15 cellular contexts compared by ENCODE assay signal in the genomic region with DNA sequence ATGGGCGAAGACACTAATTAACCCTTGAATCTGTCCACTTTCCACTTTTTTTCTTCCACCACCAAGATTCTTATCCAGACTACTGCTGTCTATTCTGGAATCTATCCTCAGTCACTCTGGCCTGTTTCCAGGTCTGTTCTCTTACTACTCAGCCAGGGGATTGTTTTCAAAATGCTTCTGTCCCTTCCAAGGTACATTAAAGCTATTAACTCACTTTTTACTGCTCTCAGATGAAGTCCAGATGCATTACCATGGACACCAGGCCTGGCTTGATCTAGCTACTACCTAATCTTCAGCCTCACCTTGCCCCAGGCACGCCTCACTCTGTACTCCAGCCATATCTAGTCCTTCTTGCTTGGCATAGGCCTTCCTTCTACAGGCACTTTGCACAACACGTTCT.
DNase-seq lines count a peak whose midpoint lies in the region; ATAC-seq, FAIRE-seq and TF ChIP-seq lines count a peak whose summit lies in the region.
"Had no signal": no experiment of that assay in that cellular context is flagged by ENCODE, and none has a peak within 500 bp of the region (broad histone marks: within the 10 kb centered on the region; RNA-seq: fewer than 3 reads in every experiment).

No MANE protein-coding gene starts in this region.

- BruUV-seq in K562 (replicated peaks; lab: Mats Ljungman, UMichigan), result no TSS peak

- H3K36me3 ChIP-seq in K562 (ENCODE audit: control insufficient read depth, insufficient read depth, low read length) (no peaks in the 10 kb centered on the region; the same call in 2 of the 3 replicates), mesenchymal stem cell (ENCODE audit: control insufficient read depth in 1 of 2, insufficient read depth in 2 of 2, low read depth in 1 of 2, low read length in 2 of 2) (peaks cover 3 to 15% of the 10 kb centered on the region in 2 experiments), uterus (no peaks in the 10 kb centered on the region)

- H3K4me2 ChIP-seq in K562 (ENCODE audit: insufficient read depth, low read length), result no peak overlapping the region
- no peak overlapping the region for H3K4me2 ChIP-seq in mesenchymal stem cell (ENCODE audit: low read length, poor library complexity, severe bottlenecking)
- H3K4me2 ChIP-seq: A549 had no signal

- TF ChIP-seq POLR2A in K562 (conservative IDR thresholded peaks at IDR 0.05), result no peak
- TF ChIP-seq POLR2A in uterus (IDR thresholded peaks at IDR 0.05), result no peak

- TF ChIP-seq RAD21 in K562 (CRISPR knock-in tag; conservative IDR thresholded peaks at IDR 0.05 in 1 of 2, IDR thresholded peaks at IDR 0.05 in 1 of 2), result no peak

- TF ChIP-seq EP300 in K562 (IDR thresholded peaks at IDR 0.05; ENCODE audit: low read length), result no peak

- H3K9me3 ChIP-seq in K562 (replicated peaks; ENCODE audit: control insufficient read depth, insufficient read depth, low read depth, low read length) (no peaks in the 10 kb centered on the region), mesenchymal stem cell (ENCODE audit: control insufficient read depth, low read length) (no peaks in the 10 kb centered on the region), uterus (no peaks in the 10 kb centered on the region)
- H3K9me3 ChIP-seq: A549 had no signal

- H2AK5ac ChIP-seq in mesenchymal stem cell (ENCODE audit: low read length, severe bottlenecking), result peak overlapping the region; percentile 15

- no peak overlapping the region for H2BK12ac ChIP-seq in mesenchymal stem cell (ENCODE audit: low read length in 2 of 2)

- H3K4me1 ChIP-seq in K562 (replicated peaks in 1 of 2; ENCODE audit: control insufficient read depth in 2 of 2, insufficient read depth in 2 of 2, low read length in 2 of 2) (peaks cover 0 to 20% of the 10 kb centered on the region in 2 experiments; a peak in 3 of 5 replicates), mesenchymal stem cell (ENCODE audit: control insufficient read depth, insufficient read depth, low read depth, low read length) (peaks cover 3% of the 10 kb centered on the region), uterus (peaks cover 2 to 7% of the 10 kb centered on the region in 2 donors)

- H2BK120ac ChIP-seq in mesenchymal stem cell (ENCODE audit: low read depth, low read length), result no peak overlapping the region

- no peak overlapping the region for H3K4me3 ChIP-seq in K562
- H3K4me3 ChIP-seq in mesenchymal stem cell (ENCODE audit: insufficient read depth in 1 of 2, low read depth in 1 of 2, low read length in 2 of 2), result no peak overlapping the region
- no peak overlapping the region for H3K4me3 ChIP-seq in uterus
- H3K4me3 ChIP-seq: A549 had no signal

- H4K8ac ChIP-seq in mesenchymal stem cell (ENCODE audit: low read length), result no peak overlapping the region

- H3K79me1 ChIP-seq in mesenchymal stem cell (replicated peaks; ENCODE audit: low read length, poor library complexity, severe bottlenecking), result peaks cover 11% of the 10 kb centered on the region

- H2AFZ ChIP-seq in K562 (ENCODE audit: low read depth, low read length), result no peak overlapping the region
- H2AFZ ChIP-seq in mesenchymal stem cell (ENCODE audit: low read depth, low read length), result no peak overlapping the region

- no peaks in the 10 kb centered on the region for H3K9me1 ChIP-seq in K562 (ENCODE audit: control insufficient read depth, insufficient read depth, low read length)

- no peak overlapping the region for H3K18ac ChIP-seq in mesenchymal stem cell (ENCODE audit: low read depth in 1 of 2, low read length in 2 of 2)

- no peak overlapping the region for H3K23ac ChIP-seq in mesenchymal stem cell (ENCODE audit: low read length in 2 of 2)

- POLR2A ChIA-PET in K562 (lab: Yijun Ruan, JAX), result no interaction called here

- CTCF ChIA-PET in K562 (lab: Yijun Ruan, JAX; ENCODE audit: low intra/inter-chr PET ratio), result no interaction called here

- intact Hi-C loops in K562 (cut with micrococcal nuclease), result no loop called here
- intact Hi-C loops in uterus (cut with DNase I; ENCODE audit: low total_unique reads), result no loop called here

- TF ChIP-seq CTCF in K562 (IDR thresholded peaks at IDR 0.05 in 2 of 3, conservative IDR thresholded peaks at IDR 0.05 in 1 of 3; ENCODE audit: insufficient read depth in 2 of 3, low read depth in 1 of 3, low read length in 3 of 3) (no peak), uterus (IDR thresholded peaks at IDR 0.05) (no peak)

- ATAC-seq in K562, result no peak
- ATAC-seq in HG03378 (IDR thresholded peaks at IDR 0.05; ENCODE audit: unreplicated experiment), result no peak
- ATAC-seq: A549; CD8-positive, alpha-beta T cell; HCT116 had no signal

- H3K79me2 ChIP-seq in K562 (ENCODE audit: control insufficient read depth, insufficient read depth, low read length), result peaks cover 51% of the 10 kb centered on the region

- H3K9ac ChIP-seq in K562 (ENCODE audit: insufficient read depth in 1 of 2, low read depth in 2 of 2, low read length in 2 of 2) (no peak overlapping the region), mesenchymal stem cell (ENCODE audit: low read length) (no peak overlapping the region)

- H3K14ac ChIP-seq in mesenchymal stem cell (ENCODE audit: low read length in 2 of 2), result no peak overlapping the region

- H2BK15ac ChIP-seq in mesenchymal stem cell (ENCODE audit: low read depth, poor library complexity, severe bottlenecking), result no peak overlapping the region

- no peak overlapping the region for H3K4ac ChIP-seq in mesenchymal stem cell (ENCODE audit: low read depth in 1 of 2, low read length in 2 of 2)

- FAIRE-seq in K562 (lab: Jason Lieb, UNC), result no peak
- FAIRE-seq: A549, D721Med had no signal

- WGBS in K562 (ENCODE audit: insufficient coverage, low coverage, missing lambda C conversion rate), result 65% methylated on average over 3 of the region's 3 CpGs
- WGBS in mesenchymal stem cell, result 97% methylated on average over 3 of the region's 3 CpGs

- no peak overlapping the region for H2BK5ac ChIP-seq in mesenchymal stem cell (ENCODE audit: low read depth, low read length, poor library complexity, severe bottlenecking)

- H4K91ac ChIP-seq in mesenchymal stem cell (ENCODE audit: low read length), result no peak overlapping the region

- no peaks in the 10 kb centered on the region for H4K20me1 ChIP-seq in K562 (replicated peaks; ENCODE audit: control insufficient read depth, insufficient read depth, low read length)

- in situ Hi-C loops in G401 (cut with HindIII; ENCODE audit: low sequenced_read_pairs) (no loop called here), K562 (cut with MboI) (no loop called here)

- no peak overlapping the region for H3K27ac ChIP-seq in K562 (ENCODE audit: extremely low read depth, low read depth, low read length)
- no peak overlapping the region for H3K27ac ChIP-seq in mesenchymal stem cell (ENCODE audit: low read length, poor library complexity, severe bottlenecking)
- H3K27ac ChIP-seq in uterus, result peak overlapping the region; percentile 67 to 72
- H3K27ac ChIP-seq: A549 had no signal

- DNase-seq in G401 (ENCODE audit: low spot score) (peak; percentile 54), K562 (ENCODE audit: extremely low read depth in 1 of 4, low spot score in 3 of 4) (no peak), mesenchymal stem cell (no peak), uterus (peak in 1 of 2 donors; percentile 61), NCI-H2227 treated with DMSO at 0.1 percent for 48 hours (lab: John Stamatoyannopoulos, UW) (no peak)
- DNase-seq in stimulated activated naive CD4-positive, alpha-beta T cell (lab: John Stamatoyannopoulos, UW), result no peak
- DNase-seq: CD8-positive, alpha-beta T cell; COR-L47; DMS153; DMS79 treated with DMSO at 0.1 percent for 48 hours; GF-D8 had no signal

- H3K27me3 ChIP-seq in K562 (ENCODE audit: control insufficient read depth in 2 of 2, insufficient read depth in 2 of 2, low read length in 2 of 2) (no peaks in the 10 kb centered on the region), mesenchymal stem cell (ENCODE audit: control insufficient read depth in 1 of 2, insufficient read depth in 1 of 2, low read length in 2 of 2) (no peaks in the 10 kb centered on the region), uterus (no peaks in the 10 kb centered on the region)

TF ChIP-seq in K562, 482 proteins besides CTCF, POLR2A, EP300 and RAD21:
- no peak for TF ChIP-seq ZBED1 (IDR thresholded peaks at IDR 0.05)
- peak; percentile 29 for TF ChIP-seq CBFA2T3 (IDR thresholded peaks at IDR 0.05)

Comparison
In these comparisons a context has a peak if more than half of its experiments do, and no peak if none do; other contexts are left out.
1. H3K27ac ChIP-seq: peak in uterus (2 of 2); none in K562 (single experiment) and mesenchymal stem cell (single experiment).